Comparison of ENCODE assay signal across 8 cellular contexts in the genomic region with DNA sequence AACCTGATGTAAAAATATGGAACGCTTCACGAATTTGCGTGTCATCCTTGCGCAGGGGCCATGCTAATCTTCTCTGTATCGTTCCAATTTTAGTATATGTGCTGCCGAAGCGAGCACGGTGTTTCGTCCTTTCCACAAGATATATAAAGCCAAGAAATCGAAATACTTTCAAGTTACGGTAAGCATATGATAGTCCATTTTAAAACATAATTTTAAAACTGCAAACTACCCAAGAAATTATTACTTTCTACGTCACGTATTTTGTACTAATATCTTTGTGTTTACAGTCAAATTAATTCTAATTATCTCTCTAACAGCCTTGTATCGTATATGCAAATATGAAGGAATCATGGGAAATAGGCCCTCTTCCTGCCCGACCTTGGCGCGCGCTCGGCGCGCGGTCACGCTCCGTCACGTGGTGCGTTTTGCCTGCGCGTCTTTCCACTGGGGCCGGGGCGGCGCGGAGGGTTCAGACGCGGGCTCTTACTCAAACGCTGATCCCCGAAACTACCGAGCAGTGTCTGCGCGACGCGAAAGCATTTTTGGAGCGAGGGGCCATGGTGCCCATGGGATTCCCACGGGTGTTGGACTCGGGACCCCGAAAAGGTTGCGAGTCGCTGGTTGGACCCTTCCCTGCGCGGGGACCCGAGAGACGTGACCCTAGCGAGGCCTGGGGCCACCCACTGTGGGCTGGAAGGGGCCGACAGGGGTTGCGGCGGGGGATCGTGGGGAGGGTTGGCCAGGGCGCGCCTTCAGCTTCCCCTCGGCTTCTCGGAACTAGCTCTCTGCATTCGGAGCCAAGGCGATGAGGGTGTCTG. TPM values are rescaled to one million over a fixed set of nuclear protein-coding genes. Genes with fewer than 3 reads are reported as not detected.
DNase-seq lines count a peak whose midpoint lies in the region; ATAC-seq and TF ChIP-seq lines count a peak whose summit lies in the region.

Gene RNU6-1, minus strand, starts transcription at position 117 of the 818 bp plus-strand sequence.

- no peaks in the 10 kb centered on the region for H3K9me3 Mint-ChIP-seq in T-helper 1 cell treated with Interleukin-12 subunit alpha and Interleukin-12 subunit beta and Interleukin-4 antibody, amounts not matched to agents 30 μg/mL and 1 μg/mL, for 36 hours
- H3K9me3 Mint-ChIP-seq in progenitor cell of endocrine pancreas (ENCODE audit: low read depth) = no peaks in the 10 kb centered on the region

- no peak for TF ChIP-seq CTCF in GM13977 (IDR thresholded peaks at IDR 0.05; ENCODE audit: extremely low read depth, insufficient read depth, missing control alignments)
- no peak for TF ChIP-seq CTCF in progenitor cell of endocrine pancreas (IDR thresholded peaks at IDR 0.05; ENCODE audit: unreplicated experiment)

- DNase-seq in GM13977 (ENCODE audit: low spot score) (peak; percentile 93), NCI-H1694 (lab: John Stamatoyannopoulos, UW) (peak; percentile 74), amygdala (lab: John Stamatoyannopoulos, UW) (peak; percentile 56 to 97 (median 86)), left cardiac atrium (peak; percentile 95), progenitor cell of endocrine pancreas (ENCODE audit: low spot score, unreplicated experiment) (peak; percentile 92), ureter (ENCODE audit: low spot score) (peak; percentile 96)

- in situ Hi-C loops in GM13977 (cut with MboI; ENCODE audit: low pct_unique_long_range_greater_than_20kb, low sequenced_read_pairs, unreplicated experiment) = loop anchor here (10.0 kb wide), 2 partner anchors 375 to 895 kb away; no protein-coding TSS in a partner anchor

- peaks cover 32% of the 10 kb centered on the region for H3K4me1 Mint-ChIP-seq in T-helper 1 cell treated with Interleukin-12 subunit alpha and Interleukin-12 subunit beta and Interleukin-4 antibody, amounts not matched to agents 30 μg/mL and 1 μg/mL, for 36 hours (ENCODE audit: low read depth)
- peaks cover 26% of the 10 kb centered on the region for H3K4me1 Mint-ChIP-seq in progenitor cell of endocrine pancreas (ENCODE audit: low read depth)

- H3K27me3 Mint-ChIP-seq in T-helper 1 cell treated with Interleukin-12 subunit alpha and Interleukin-12 subunit beta and Interleukin-4 antibody, amounts not matched to agents 30 μg/mL and 1 μg/mL, for 36 hours (ENCODE audit: low read depth) = peaks cover 44% of the 10 kb centered on the region
- peaks cover 37% of the 10 kb centered on the region for H3K27me3 Mint-ChIP-seq in progenitor cell of endocrine pancreas

- peak within 1 kb of the TSS; percentile 89 for H3K4me3 Mint-ChIP-seq in T-helper 1 cell treated with Interleukin-12 subunit alpha and Interleukin-12 subunit beta and Interleukin-4 antibody, amounts not matched to agents 30 μg/mL and 1 μg/mL, for 36 hours
- peak within 1 kb of the TSS; percentile 93 for H3K4me3 Mint-ChIP-seq in progenitor cell of endocrine pancreas (ENCODE audit: low read depth)

- H3K27ac Mint-ChIP-seq in T-helper 1 cell treated with Interleukin-12 subunit alpha and Interleukin-12 subunit beta and Interleukin-4 antibody, amounts not matched to agents 30 μg/mL and 1 μg/mL, for 36 hours = peak within 1 kb of the TSS; percentile 95
- peak within 1 kb of the TSS; percentile 100 for H3K27ac Mint-ChIP-seq in progenitor cell of endocrine pancreas

- intact Hi-C loops in left cardiac atrium (cut with DNase I) = loop anchor here in 1 of 2 donors (5.0 to 10.0 kb wide), 3 partner anchors 318 to 895 kb away; partner anchors contain the start of gene C15orf61

- peaks cover 5% of the 10 kb centered on the region for H3K36me3 Mint-ChIP-seq in T-helper 1 cell treated with Interleukin-12 subunit alpha and Interleukin-12 subunit beta and Interleukin-4 antibody, amounts not matched to agents 30 μg/mL and 1 μg/mL, for 36 hours (ENCODE audit: low read depth)
- H3K36me3 Mint-ChIP-seq in progenitor cell of endocrine pancreas (ENCODE audit: insufficient read depth) = peaks cover 2% of the 10 kb centered on the region

- ATAC-seq in HG02884 (IDR thresholded peaks at IDR 0.05; ENCODE audit: unreplicated experiment) (peak; percentile 79), left cardiac atrium (peak; percentile 93)

RNA-seq across cellular contexts. Expression of gene RNU6-1, which starts in this region (rescaled TPM):
- not detected for total RNA-seq in left cardiac atrium
- total RNA-seq in progenitor cell of endocrine pancreas = not detected in 2 replicates
- total RNA-seq in ureter = not detected

Comparison
In these comparisons a context has a peak if more than half of its experiments do, and no peak if none do; other contexts are left out.
1. Peak in every context shown above with its lines: DNase-seq and ATAC-seq.
2. Peak in DNase-seq and ATAC-seq in left cardiac atrium; RNA of the gene not detected or under 1 TPM.
3. Peak in DNase-seq in progenitor cell of endocrine pancreas; RNA of the gene not detected or under 1 TPM.
4. Peak in DNase-seq in ureter; RNA of the gene not detected or under 1 TPM.